Comparison of ENCODE assay signal across 26 cellular contexts in genomic region chr12:103282124-103282523, GRCh38.
A peak's percentile ranks its signal among the peaks of the same experiment; 100 is the strongest.
DNase-seq lines count a peak whose midpoint lies in the region; ATAC-seq, FAIRE-seq and TF ChIP-seq lines count a peak whose summit lies in the region.
"Had no signal": no experiment of that assay in that cellular context is flagged by ENCODE, and none has a peak within 500 bp of the region (broad histone marks: within the 10 kb centered on the region; RNA-seq: fewer than 3 reads in every experiment).

No MANE protein-coding gene starts in this region.

- no peak for TF ChIP-seq CTCF in GM12878 (IDR thresholded peaks at IDR 0.05 in 2 of 3, conservative IDR thresholded peaks at IDR 0.05 in 1 of 3; ENCODE audit: control insufficient read depth in 2 of 3, extremely low read depth in 1 of 3, insufficient read depth in 1 of 3, low read depth in 3 of 3, low read length in 3 of 3)

- no peaks in the 10 kb centered on the region for H3K36me3 ChIP-seq in GM12878 (ENCODE audit: control insufficient read depth in 2 of 2, insufficient read depth in 2 of 2, low read length in 1 of 2)
- H3K36me3 ChIP-seq: BE2C; BLaER1 treated with 17β-estradiol and CSF1 and Interleukin-3, amounts not matched to agents 10 nM and 100 nM had no signal

- TF ChIP-seq EP300 in GM12878 (IDR thresholded peaks at IDR 0.05; ENCODE audit: borderline replicate concordance in 1 of 2, control insufficient read depth in 1 of 2, low read depth in 2 of 2, low read length in 2 of 2) = no peak

- H2AFZ ChIP-seq in GM12878 (ENCODE audit: control insufficient read depth, low read depth, low read length) = no peak overlapping the region
- H2AFZ ChIP-seq: GM23248 had no signal

- H3K27ac ChIP-seq in GM12878 (ENCODE audit: control insufficient read depth, insufficient read depth) = no peak overlapping the region
- H3K27ac ChIP-seq: A549; BLaER1 treated with 17β-estradiol and CSF1 and Interleukin-3, amounts not matched to agents 10 nM and 100 nM; GM23248 had no signal

- no peaks in the 10 kb centered on the region for H3K27me3 ChIP-seq in GM12878 (replicated peaks in 1 of 2; ENCODE audit: control insufficient read depth in 2 of 2, insufficient read depth in 2 of 2, low read length in 1 of 2)
- H3K27me3 ChIP-seq: BE2C; BLaER1 treated with 17β-estradiol and CSF1 and Interleukin-3, amounts not matched to agents 10 nM and 100 nM had no signal

- in situ Hi-C loops in SK-MEL-5 (cut with HindIII; ENCODE audit: low pct_unique_long_range_greater_than_20kb, low sequenced_read_pairs) = no loop called here
- in situ Hi-C loops in GM12878 (cut with MboI) = no loop called here

- TF ChIP-seq POLR2A in GM12878 (IDR thresholded peaks at IDR 0.05; ENCODE audit: low read depth, low read length) = no peak

- CTCF ChIA-PET in GM12878 (lab: Yijun Ruan, JAX) = no interaction called here
- CTCF ChIA-PET in activated CD4-positive, alpha-beta memory T cell treated with anti-CD3 and anti-CD28 coated beads for 36 hours (lab: Charles Lee) = no interaction called here

- H4K20me1 ChIP-seq in GM12878 (ENCODE audit: control insufficient read depth, insufficient read depth) = no peaks in the 10 kb centered on the region
- H4K20me1 ChIP-seq: BLaER1 treated with 17β-estradiol and CSF1 and Interleukin-3, amounts not matched to agents 10 nM and 100 nM had no signal

- H3K36me3 Mint-ChIP-seq in activated CD4-positive, alpha-beta memory T cell treated with anti-CD3 and anti-CD28 coated beads for 36 hours = no peaks in the 10 kb centered on the region
- H3K36me3 Mint-ChIP-seq: CD14-positive monocyte; CD8-positive, alpha-beta memory T cell had no signal

- SMC1A ChIA-PET in GM12878 (lab: Charles Lee; ENCODE audit: uncharacterized antibody, unreplicated experiment) = no interaction called here

- POLR2A ChIA-PET in GM12878 (lab: Charles Lee) = no interaction called here
- POLR2A ChIA-PET in activated CD4-positive, alpha-beta memory T cell treated with anti-CD3 and anti-CD28 coated beads for 36 hours (lab: Charles Lee) = no interaction called here

- RAD21 ChIA-PET in GM12878 (lab: Charles Lee; ENCODE audit: unreplicated experiment) = no interaction called here

- intact Hi-C loops in GM12878 (cut with micrococcal nuclease; ENCODE audit: unreplicated experiment) (no loop called here), posterior cingulate gyrus (cut with DNase I) (no loop called here), cardiac septum (cut with DNase I) (no loop called here)
- intact Hi-C loops in activated CD4-positive, alpha-beta memory T cell treated with anti-CD3 and anti-CD28 coated beads for 36 hours (cut with micrococcal nuclease) = no loop called here

- no peak overlapping the region for H3K27ac Mint-ChIP-seq in activated CD4-positive, alpha-beta memory T cell treated with anti-CD3 and anti-CD28 coated beads for 36 hours
- H3K27ac Mint-ChIP-seq: CD14-positive monocyte; CD4-positive, alpha-beta T cell had no signal

- no peaks in the 10 kb centered on the region for H3K9me3 ChIP-seq in GM12878 (replicated peaks; ENCODE audit: control insufficient read depth, insufficient read depth, low read length)
- H3K9me3 ChIP-seq: A549; BE2C; BLaER1 treated with 17β-estradiol and CSF1 and Interleukin-3, amounts not matched to agents 10 nM and 100 nM had no signal

- peaks cover 7% of the 10 kb centered on the region for H3K4me1 Mint-ChIP-seq in activated CD4-positive, alpha-beta memory T cell treated with anti-CD3 and anti-CD28 coated beads for 36 hours (ENCODE audit: low read depth)
- H3K4me1 Mint-ChIP-seq: CD14-positive monocyte had no signal

- no peak for TF ChIP-seq RAD21 in GM12878 (IDR thresholded peaks at IDR 0.05; ENCODE audit: insufficient read depth, low read depth, low read length)

- DNase-seq in COR-L47 (lab: John Stamatoyannopoulos, UW) = peak; percentile 9
- DNase-seq in NCI-H69 (lab: John Stamatoyannopoulos, UW) = peak; percentile 46
- DNase-seq in SK-MEL-5 (ENCODE audit: low read depth, low spot score) = peak; percentile 45
- DNase-seq in GM12878 (ENCODE audit: low read depth, low spot score) = no peak
- DNase-seq in activated CD4-positive, alpha-beta memory T cell treated with anti-CD3 and anti-CD28 coated beads for 36 hours = no peak
- no peak for DNase-seq in posterior cingulate gyrus
- no peak for DNase-seq in cardiac septum (ENCODE audit: low spot score)
- no peak for DNase-seq in islet precursor cell
- DNase-seq: 8988T; ACHN; AML-193; BE2C; Calu3; CD4-positive, alpha-beta T cell; CD8-positive, alpha-beta memory T cell; DMS153; DND-41; GM23248; H7; HCEC 1CT had no signal

- no peak overlapping the region for H3K4me3 ChIP-seq in GM12878
- H3K4me3 ChIP-seq: A549; BLaER1 treated with 17β-estradiol and CSF1 and Interleukin-3, amounts not matched to agents 10 nM and 100 nM; GM23248 had no signal

- H3K79me2 ChIP-seq in GM12878 (ENCODE audit: control insufficient read depth, insufficient read depth, low read length) = no peaks in the 10 kb centered on the region

- FAIRE-seq in GM12878 (lab: Jason Lieb, UNC) = no peak
- FAIRE-seq: A549, G401.6, GM12892, H1 had no signal

- WGBS in GM12878 (ENCODE audit: insufficient coverage, insufficient replicate concordance, low lambda C conversion rate, missing lambda C conversion rate) = 60% methylated on average over 2 of the region's 2 CpGs

- H3K27me3 Mint-ChIP-seq in activated CD4-positive, alpha-beta memory T cell treated with anti-CD3 and anti-CD28 coated beads for 36 hours = no peaks in the 10 kb centered on the region
- H3K27me3 Mint-ChIP-seq: CD4-positive, alpha-beta T cell; CD8-positive, alpha-beta memory T cell had no signal

- no TSS peak for BruUV-seq in GM12878 (replicated peaks; lab: Mats Ljungman, UMichigan)

- no peak overlapping the region for H3K4me3 Mint-ChIP-seq in activated CD4-positive, alpha-beta memory T cell treated with anti-CD3 and anti-CD28 coated beads for 36 hours
- H3K4me3 Mint-ChIP-seq: CD14-positive monocyte; CD4-positive, alpha-beta T cell; CD8-positive, alpha-beta memory T cell had no signal

- H3K4me2 ChIP-seq in GM12878 (ENCODE audit: control insufficient read depth, insufficient read depth) = no peak overlapping the region
- H3K4me2 ChIP-seq: A549; BLaER1 treated with 17β-estradiol and CSF1 and Interleukin-3, amounts not matched to agents 10 nM and 100 nM had no signal

- H3K4me1 ChIP-seq in GM12878 (ENCODE audit: control insufficient read depth, insufficient read depth, low read length) = peaks cover 21% of the 10 kb centered on the region
- H3K4me1 ChIP-seq: A549, BE2C had no signal

- no peak overlapping the region for H3K9ac ChIP-seq in GM12878 (ENCODE audit: control insufficient read depth, insufficient read depth, low read length)
- H3K9ac ChIP-seq: BLaER1 treated with 17β-estradiol and CSF1 and Interleukin-3, amounts not matched to agents 10 nM and 100 nM; GM23248 had no signal

- H3K9me3 Mint-ChIP-seq in activated CD4-positive, alpha-beta memory T cell treated with anti-CD3 and anti-CD28 coated beads for 36 hours = peaks cover 2% of the 10 kb centered on the region

- ATAC-seq in GM12878 = no peak
- ATAC-seq: A549 had no signal

TF ChIP-seq in GM12878, 131 proteins besides CTCF, POLR2A, EP300 and RAD21:
- TF ChIP-seq RAD51 (IDR thresholded peaks at IDR 0.05) = peak; percentile 57
- TF ChIP-seq MEF2A (IDR thresholded peaks at IDR 0.05; ENCODE audit: insufficient read depth, low read depth, low read length) = no peak
- TF ChIP-seq STAT1 (conservative IDR thresholded peaks at IDR 0.05) = no peak
- no peak for TF ChIP-seq ATF7 (IDR thresholded peaks at IDR 0.05; ENCODE audit: low read depth)
- TF ChIP-seq SPI1 (IDR thresholded peaks at IDR 0.05; ENCODE audit: borderline replicate concordance, insufficient read depth, low read depth, low read length) = peak; percentile 37; the same call in 1 of the 2 replicates
- TF ChIP-seq EGR1 (IDR thresholded peaks at IDR 0.05; ENCODE audit: borderline replicate concordance in 1 of 2, low read depth in 2 of 2, low read length in 2 of 2) = no peak
- no peak for TF ChIP-seq NBN (IDR thresholded peaks at IDR 0.05)
- TF ChIP-seq HCFC1 (IDR thresholded peaks at IDR 0.05; ENCODE audit: low read length) = no peak
- TF ChIP-seq NR2F1 (conservative IDR thresholded peaks at IDR 0.05) = no peak
- TF ChIP-seq NRF1 (conservative IDR thresholded peaks at IDR 0.05; ENCODE audit: low read depth, low read length) = no peak
- TF ChIP-seq POLR2AphosphoS5 (IDR thresholded peaks at IDR 0.05; ENCODE audit: low read length) = no peak
- TF ChIP-seq RCOR1 (conservative IDR thresholded peaks at IDR 0.05; ENCODE audit: low read depth, low read length) = no peak

Comparison
In these comparisons a context has a peak if more than half of its experiments do, and no peak if none do; other contexts are left out.
1. DNase-seq: peak in COR-L47 (single experiment), NCI-H69 (single experiment) and SK-MEL-5 (single experiment); none in GM12878 (single experiment), activated CD4-positive, alpha-beta memory T cell treated with anti-CD3 and anti-CD28 coated beads for 36 hours (single experiment), posterior cingulate gyrus (0 of 10), cardiac septum (single experiment) and islet precursor cell (single experiment).